ENCODE assay signal across 18 cellular contexts in genomic region chr7:69078997-69079769, GRCh38.
DNase-seq lines count a peak whose midpoint lies in the region; ATAC-seq lines count a peak whose summit lies in the region.
"Had no signal": no experiment of that assay in that cellular context is flagged by ENCODE, and none has a peak within 500 bp of the region (broad histone marks: within the 10 kb centered on the region; RNA-seq: fewer than 3 reads in every experiment).

No MANE protein-coding gene starts in this region.

- H3K27ac ChIP-seq in trophoblast cell (ENCODE audit: low read depth, low read length) = no peak overlapping the region
- H3K27ac ChIP-seq: epithelial cell of prostate, upper lobe of left lung had no signal

- H3K9ac ChIP-seq in adipocyte (ENCODE audit: low read length) (peak overlapping the region; percentile 29), trophoblast cell (ENCODE audit: low read length) (no peak overlapping the region)

- H3K9me3 ChIP-seq in adipocyte (ENCODE audit: control insufficient read depth, low read length) (peaks cover 5% of the 10 kb centered on the region), trophoblast cell (ENCODE audit: insufficient read depth, low read depth, low read length) (no peaks in the 10 kb centered on the region)

- intact Hi-C loops in left cardiac atrium (cut with DNase I) = no loop called here

- H3K23ac ChIP-seq in trophoblast cell (ENCODE audit: low read length) = no peak overlapping the region

- H3K79me1 ChIP-seq in trophoblast cell (ENCODE audit: low read length) = no peaks in the 10 kb centered on the region

- H3K36me3 ChIP-seq in adipocyte (ENCODE audit: control insufficient read depth, insufficient read depth, low read length, severe bottlenecking) (no peaks in the 10 kb centered on the region), trophoblast cell (ENCODE audit: control insufficient read depth in 1 of 2, insufficient read depth in 2 of 2, low read length in 2 of 2) (no peaks in the 10 kb centered on the region)
- H3K36me3 ChIP-seq: upper lobe of left lung had no signal

- H3K4me3 Mint-ChIP-seq in activated T-helper 17 cell treated with anti-CD3 and anti-CD28 coated beads, Interleukin-2, amount 50 U/mL, for 72 hours = no peak overlapping the region
- H3K4me3 Mint-ChIP-seq: activated CD4-positive, alpha-beta memory T cell treated with anti-CD3 and anti-CD28 coated beads, Interleukin-2, amount 10 ng/mL, durations not matched to agents 7 days and 5 days had no signal

- no peaks in the 10 kb centered on the region for H3K27me3 Mint-ChIP-seq in activated T-helper 17 cell treated with anti-CD3 and anti-CD28 coated beads, Interleukin-2, amount 50 U/mL, for 72 hours
- H3K27me3 Mint-ChIP-seq: activated CD4-positive, alpha-beta memory T cell treated with anti-CD3 and anti-CD28 coated beads, Interleukin-2, amount 10 ng/mL, durations not matched to agents 7 days and 5 days had no signal

- no peak overlapping the region for H4K12ac ChIP-seq in trophoblast cell (ENCODE audit: low read depth, low read length)

- DNase-seq in C1 segment of cervical spinal cord (lab: John Stamatoyannopoulos, UW) (peak in 10 of 14 donors; percentile 4 to 38 (median 17)), adipocyte (ENCODE audit: low read depth) (peak; percentile 28), left cardiac atrium (peak; percentile 27), trophoblast cell (peak; percentile 80 to 90), SW 1271 (lab: John Stamatoyannopoulos, UW) (no peak), activated gamma-delta T cell treated with Interleukin-2 at 50 U/mL for 16 hours (no peak)
- DNase-seq: activated CD4-positive, alpha-beta memory T cell treated with anti-CD3 and anti-CD28 coated beads, Interleukin-2, amount 10 ng/mL, durations not matched to agents 7 days and 5 days; activated gamma-delta T cell; central memory CD4-positive, alpha-beta T cell; DMS153; KBM-7; NCI-H146; NCI-H69 had no signal

- no peak overlapping the region for H2AFZ ChIP-seq in trophoblast cell (ENCODE audit: insufficient read depth, low read length, poor library complexity)

- H3K18ac ChIP-seq in trophoblast cell (ENCODE audit: low read length) = no peak overlapping the region

- no peak overlapping the region for H2BK12ac ChIP-seq in trophoblast cell (ENCODE audit: low read length)

- ATAC-seq in left cardiac atrium (peak in 1 of 2 donors; percentile 88), HG03039 (IDR thresholded peaks at IDR 0.05; ENCODE audit: unreplicated experiment) (no peak)
- ATAC-seq in activated T-helper 17 cell treated with anti-CD3 and anti-CD28 coated beads, Interleukin-2, amount 50 U/mL, for 72 hours (replicated peaks) = no peak
- ATAC-seq: mucosa of descending colon had no signal

- no peak overlapping the region for H2BK5ac ChIP-seq in trophoblast cell (ENCODE audit: low read depth, low read length, poor library complexity)

- H3K27me3 ChIP-seq in adipocyte (replicated peaks; ENCODE audit: control insufficient read depth, insufficient read depth, low read length) = no peaks in the 10 kb centered on the region
- no peaks in the 10 kb centered on the region for H3K27me3 ChIP-seq in trophoblast cell (ENCODE audit: insufficient read depth, low read length)
- H3K27me3 ChIP-seq: upper lobe of left lung had no signal

- H4K91ac ChIP-seq in trophoblast cell (ENCODE audit: low read depth, low read length) = no peak overlapping the region

- no peak overlapping the region for H3K4me2 ChIP-seq in trophoblast cell (ENCODE audit: low read length)

- no CpG with 5 or more reads among the region's 9 CpGs for WGBS in trophoblast cell (ENCODE audit: extremely low coverage, insufficient coverage, insufficient read length)

- H2BK120ac ChIP-seq in trophoblast cell (ENCODE audit: insufficient read depth, low read length, poor library complexity) = no peak overlapping the region

- no peaks in the 10 kb centered on the region for H3K4me1 Mint-ChIP-seq in activated T-helper 17 cell treated with anti-CD3 and anti-CD28 coated beads, Interleukin-2, amount 50 U/mL, for 72 hours
- H3K4me1 Mint-ChIP-seq: activated CD4-positive, alpha-beta memory T cell treated with anti-CD3 and anti-CD28 coated beads, Interleukin-2, amount 10 ng/mL, durations not matched to agents 7 days and 5 days had no signal

- no peak overlapping the region for H2AK5ac ChIP-seq in trophoblast cell (ENCODE audit: low read length)

- no peak overlapping the region for H3K27ac Mint-ChIP-seq in activated T-helper 17 cell treated with anti-CD3 and anti-CD28 coated beads, Interleukin-2, amount 50 U/mL, for 72 hours
- H3K27ac Mint-ChIP-seq: activated CD4-positive, alpha-beta memory T cell treated with anti-CD3 and anti-CD28 coated beads, Interleukin-2, amount 10 ng/mL, durations not matched to agents 7 days and 5 days had no signal

- H3K4me3 ChIP-seq in adipocyte (ENCODE audit: low read length) = peak overlapping the region; percentile 35
- H3K4me3 ChIP-seq in trophoblast cell (ENCODE audit: low read depth, low read length) = no peak overlapping the region
- H3K4me3 ChIP-seq: mucosa of descending colon, upper lobe of left lung had no signal

- no peak overlapping the region for H3K14ac ChIP-seq in trophoblast cell (ENCODE audit: low read length)

- peaks cover 12% of the 10 kb centered on the region for H3K9me3 Mint-ChIP-seq in activated T-helper 17 cell treated with anti-CD3 and anti-CD28 coated beads, Interleukin-2, amount 50 U/mL, for 72 hours

- H3K36me3 Mint-ChIP-seq in activated T-helper 17 cell treated with anti-CD3 and anti-CD28 coated beads, Interleukin-2, amount 50 U/mL, for 72 hours (ENCODE audit: low read depth) = no peaks in the 10 kb centered on the region

- H4K8ac ChIP-seq in trophoblast cell (ENCODE audit: low read depth, low read length) = no peak overlapping the region

- no peaks in the 10 kb centered on the region for H3K79me2 ChIP-seq in trophoblast cell (ENCODE audit: control insufficient read depth, insufficient read depth, low read length, poor library complexity)

- no peak overlapping the region for H3K4ac ChIP-seq in trophoblast cell (ENCODE audit: low read depth, low read length)

- peaks cover 13% of the 10 kb centered on the region for H3K4me1 ChIP-seq in adipocyte (ENCODE audit: control insufficient read depth, insufficient read depth, low read length)
- no peaks in the 10 kb centered on the region for H3K4me1 ChIP-seq in trophoblast cell (ENCODE audit: control insufficient read depth in 1 of 2, insufficient read depth in 2 of 2, low read length in 2 of 2)

Comparison
In these comparisons a context has a peak if more than half of its experiments do, and no peak if none do; other contexts are left out.
1. DNase-seq: peak in C1 segment of cervical spinal cord (10 of 14), adipocyte (single experiment), left cardiac atrium (single experiment) and trophoblast cell (2 of 2); none in SW 1271 (0 of 2) and activated gamma-delta T cell treated with Interleukin-2 at 50 U/mL for 16 hours (single experiment).